ENCODE assay signal across 21 cellular contexts in the genomic region with DNA sequence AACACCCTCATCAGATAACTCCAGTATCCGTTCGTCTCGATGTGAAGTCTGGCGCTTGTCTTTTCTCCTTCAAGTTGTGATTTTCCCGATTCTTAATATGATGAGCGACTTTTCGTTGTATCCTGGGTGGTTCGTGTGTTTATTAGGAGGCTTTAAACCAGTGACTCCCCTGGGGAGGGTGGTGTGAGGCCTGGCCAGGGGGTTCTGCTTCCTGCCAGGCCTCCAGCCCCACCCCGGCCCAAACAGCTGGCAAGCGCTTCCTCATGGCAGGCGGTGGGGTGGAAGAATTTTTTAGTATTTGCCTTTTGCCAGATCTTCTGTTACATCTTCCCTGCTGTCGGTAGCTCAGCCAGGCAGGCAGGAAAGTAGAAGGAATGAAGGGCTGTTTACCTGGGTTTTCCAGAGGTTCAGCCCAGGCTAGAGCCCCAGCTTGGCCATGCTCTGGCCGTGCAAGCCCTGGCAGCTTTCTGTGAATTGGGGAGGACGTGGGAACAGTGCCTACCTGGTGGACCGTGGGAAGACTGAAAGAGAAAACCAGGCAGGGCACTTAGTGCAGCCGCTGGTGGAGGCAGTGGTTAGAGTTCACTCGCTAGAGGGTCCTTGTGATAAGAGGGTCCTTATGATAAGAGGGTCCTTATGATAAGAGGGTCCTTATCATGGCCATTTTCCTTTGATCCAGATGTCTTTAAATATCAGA. TPM values are rescaled to one million over a fixed set of nuclear protein-coding genes. Genes with fewer than 3 reads are reported as not detected.
DNase-seq lines count a peak whose midpoint lies in the region; ATAC-seq, FAIRE-seq and TF ChIP-seq lines count a peak whose summit lies in the region.
"Had no signal": no experiment of that assay in that cellular context is flagged by ENCODE, and none has a peak within 500 bp of the region (broad histone marks: within the 10 kb centered on the region; RNA-seq: fewer than 3 reads in every experiment).

No MANE protein-coding gene starts in this region.

- H3K27ac ChIP-seq in SJCRH30 (peak overlapping the region; percentile 35; the same call in 1 of the 2 replicates), kidney (ENCODE audit: low read depth in 2 of 2, low read length in 2 of 2) (no peak overlapping the region)
- H3K27ac ChIP-seq in CD8-positive, alpha-beta T cell (ENCODE audit: low read depth, low read length) = no peak overlapping the region
- H3K27ac ChIP-seq: 22Rv1, testis had no signal

- no peak for TF ChIP-seq CTCF in kidney (IDR thresholded peaks at IDR 0.05; ENCODE audit: borderline replicate concordance, extremely low read depth, insufficient read depth)
- TF ChIP-seq CTCF in CD8-positive, alpha-beta T cell (IDR thresholded peaks at IDR 0.05) = no peak
- no peak for TF ChIP-seq CTCF in type B pancreatic cell (conservative IDR thresholded peaks at IDR 0.05)

- peak; percentile 4 for DNase-seq in NCI-H2171 treated with DMSO at 0.1 percent for 48 hours (lab: John Stamatoyannopoulos, UW)
- DNase-seq in NCI-H2171 (lab: John Stamatoyannopoulos, UW) = no peak
- DNase-seq in SJCRH30 = peak; percentile 43 to 54
- DNase-seq in kidney = peak; percentile 30
- no peak for DNase-seq in UCSD-AML1 (lab: John Stamatoyannopoulos, UW; ENCODE audit: unreplicated experiment)
- no peak for DNase-seq in CD8-positive, alpha-beta T cell
- DNase-seq in type B pancreatic cell (ENCODE audit: extremely low spot score, unreplicated experiment) = no peak
- DNase-seq: activated CD8-positive, alpha-beta memory T cell treated with anti-CD3 and anti-CD28 coated beads, Interleukin-2, amount 50 U/mL, for 4 hours; CD4-positive, CD25-positive, alpha-beta regulatory T cell; hypothalamus; MG63; NK-92 treated with Interleukin-12 subunit alpha and Interleukin-12 subunit beta, amount 100 ng/mL, for 24 hours; T-helper 1 cell; testis had no signal

- H3K9me3 ChIP-seq in SJCRH30 (replicated peaks) (no peaks in the 10 kb centered on the region), kidney (ENCODE audit: control insufficient read depth in 1 of 2, low read length in 2 of 2) (no peaks in the 10 kb centered on the region), skeletal muscle satellite cell (replicated peaks; ENCODE audit: low read length) (no peaks in the 10 kb centered on the region)
- H3K9me3 ChIP-seq in CD8-positive, alpha-beta T cell (ENCODE audit: low read length) = no peaks in the 10 kb centered on the region
- H3K9me3 ChIP-seq: MG63, testis had no signal

- CTCF ChIA-PET in CD8-positive, alpha-beta T cell (lab: Charles Lee) = no interaction called here

- POLR2A ChIA-PET in CD8-positive, alpha-beta T cell (lab: Charles Lee) = no interaction called here

- H3K27ac Mint-ChIP-seq in CD8-positive, alpha-beta T cell = no peak overlapping the region
- no peak overlapping the region for H3K27ac Mint-ChIP-seq in type B pancreatic cell
- H3K27ac Mint-ChIP-seq: activated naive CD4-positive, alpha-beta T cell treated with anti-CD3 and anti-CD28 coated beads, Interleukin-2, amount 50 U/mL, for 72 hours had no signal

- no peak for FAIRE-seq in kidney (lab: Jason Lieb, UNC)
- FAIRE-seq: H1, HTR-8/SVneo had no signal

- H3K36me3 ChIP-seq in SJCRH30 = peaks cover 35% of the 10 kb centered on the region
- peaks cover 13 to 14% of the 10 kb centered on the region in 2 donors for H3K36me3 ChIP-seq in kidney (ENCODE audit: control insufficient read depth in 1 of 2, insufficient read depth in 2 of 2, low read length in 2 of 2)
- H3K36me3 ChIP-seq in skeletal muscle satellite cell (ENCODE audit: insufficient read depth, low read length) = peaks cover 81% of the 10 kb centered on the region
- peaks cover 4% of the 10 kb centered on the region for H3K36me3 ChIP-seq in CD8-positive, alpha-beta T cell (ENCODE audit: insufficient read depth, low read length)

- H3K4me3 Mint-ChIP-seq in CD8-positive, alpha-beta T cell = no peak overlapping the region
- H3K4me3 Mint-ChIP-seq in type B pancreatic cell = no peak overlapping the region
- H3K4me3 Mint-ChIP-seq: brain; CD4-positive, CD25-positive, alpha-beta regulatory T cell had no signal

- H3K4me3 ChIP-seq in SJCRH30 (no peak overlapping the region), kidney (ENCODE audit: low read length in 2 of 2) (no peak overlapping the region), skeletal muscle satellite cell (ENCODE audit: low read length) (no peak overlapping the region)
- H3K4me3 ChIP-seq in CD8-positive, alpha-beta T cell (ENCODE audit: low read depth, low read length) = no peak overlapping the region
- H3K4me3 ChIP-seq: MG63, testis had no signal

- no peaks in the 10 kb centered on the region for H3K4me1 Mint-ChIP-seq in CD8-positive, alpha-beta T cell (ENCODE audit: low read depth)
- peaks cover under 1% of the 10 kb centered on the region for H3K4me1 Mint-ChIP-seq in type B pancreatic cell (ENCODE audit: unreplicated experiment)
- H3K4me1 Mint-ChIP-seq: brain had no signal

- H3K36me3 Mint-ChIP-seq in CD8-positive, alpha-beta T cell = peaks cover 64% of the 10 kb centered on the region
- H3K36me3 Mint-ChIP-seq in type B pancreatic cell = peaks cover 33% of the 10 kb centered on the region

- peak overlapping the region; percentile 8 for H3K4me2 ChIP-seq in skeletal muscle satellite cell (ENCODE audit: low read length)

- no peaks in the 10 kb centered on the region for H3K27me3 Mint-ChIP-seq in CD8-positive, alpha-beta T cell (ENCODE audit: low read depth)
- no peaks in the 10 kb centered on the region for H3K27me3 Mint-ChIP-seq in type B pancreatic cell
- H3K27me3 Mint-ChIP-seq: brain; CD4-positive, CD25-positive, alpha-beta regulatory T cell had no signal

- H3K4me1 ChIP-seq in SJCRH30 (peaks cover 30% of the 10 kb centered on the region), kidney (ENCODE audit: control insufficient read depth in 1 of 2, insufficient read depth in 1 of 2, low read depth in 1 of 2, low read length in 2 of 2) (no peaks in the 10 kb centered on the region), skeletal muscle satellite cell (ENCODE audit: control insufficient read depth, insufficient read depth, low read length) (peaks cover 18% of the 10 kb centered on the region)
- no peaks in the 10 kb centered on the region for H3K4me1 ChIP-seq in CD8-positive, alpha-beta T cell (ENCODE audit: insufficient read depth, low read length)

- ATAC-seq in CD8-positive, alpha-beta T cell = no peak
- ATAC-seq: activated CD4-positive, CD25-positive, alpha-beta regulatory T cell treated with anti-CD3 and anti-CD28 coated beads, Interleukin-2, amount 50 U/mL, for 24 hours; activated naive CD4-positive, alpha-beta T cell treated with anti-CD3 and anti-CD28 coated beads, Interleukin-2, amount 50 U/mL, for 72 hours had no signal

- intact Hi-C loops in kidney (cut with DNase I) = no loop called here
- intact Hi-C loops in CD8-positive, alpha-beta T cell (cut with DNase I, micrococcal nuclease) = no loop called here

- no peaks in the 10 kb centered on the region for H3K27me3 ChIP-seq in SJCRH30
- H3K27me3 ChIP-seq in skeletal muscle satellite cell (ENCODE audit: control insufficient read depth, insufficient read depth, low read length) = no peaks in the 10 kb centered on the region
- H3K27me3 ChIP-seq in CD8-positive, alpha-beta T cell (ENCODE audit: insufficient read depth, low read length) = no peaks in the 10 kb centered on the region
- H3K27me3 ChIP-seq: MG63, testis had no signal

- H3K9ac ChIP-seq in kidney (ENCODE audit: low read length in 2 of 2) = no peak overlapping the region
- no peak overlapping the region for H3K9ac ChIP-seq in skeletal muscle satellite cell (ENCODE audit: low read depth, low read length)

- no peaks in the 10 kb centered on the region for H3K9me3 Mint-ChIP-seq in CD8-positive, alpha-beta T cell
- no peaks in the 10 kb centered on the region for H3K9me3 Mint-ChIP-seq in type B pancreatic cell
- H3K9me3 Mint-ChIP-seq: activated naive CD4-positive, alpha-beta T cell treated with anti-CD3 and anti-CD28 coated beads, Interleukin-2, amount 50 U/mL, for 72 hours; CD4-positive, CD25-positive, alpha-beta regulatory T cell had no signal

RNA-seq across cellular contexts. Expression of a gene that starts 37.7 kb away (rescaled TPM):
- 21.4 and 25.9 TPM in 2 replicates for total RNA-seq in SJCRH30 (2014; rRNA removed; shearing (Covaris generic))
- total RNA-seq in kidney (19.5 TPM), type B pancreatic cell (ENCODE audit: low replicate concordance) (17.2 and 29.2 TPM in 2 replicates)
- polyA plus RNA-seq in kidney (ENCODE audit: insufficient read depth, low read depth, low replicate concordance) = 7.6 TPM
- total RNA-seq in skeletal muscle satellite cell (2012; rRNA removed) = 6.8 and 10.3 TPM in 2 replicates
- 10 to 100 TPM; 10.4 to 13.9 TPM for total RNA-seq in CD8-positive, alpha-beta T cell

RNA-seq across cellular contexts. Expression of a gene that starts 56.3 kb away (rescaled TPM):
- total RNA-seq in SJCRH30 (2014; rRNA removed; shearing (Covaris generic)) = 113 and 127 TPM in 2 replicates
- total RNA-seq in kidney (46.9 TPM), type B pancreatic cell (ENCODE audit: low replicate concordance) (78.4 and 78.8 TPM in 2 replicates)
- polyA plus RNA-seq in kidney (ENCODE audit: insufficient read depth, low read depth, low replicate concordance) = 33.8 TPM
- total RNA-seq in skeletal muscle satellite cell (2012; rRNA removed) = 65.7 and 74.5 TPM in 2 replicates
- 10 to 100 TPM; 17.1 to 19.8 TPM for total RNA-seq in CD8-positive, alpha-beta T cell

Comparison
In these comparisons a context has a peak if more than half of its experiments do, and no peak if none do; other contexts are left out.
1. DNase-seq: peak in NCI-H2171 treated with DMSO at 0.1 percent for 48 hours (single experiment), SJCRH30 (2 of 2) and kidney (single experiment); none in NCI-H2171 (single experiment), UCSD-AML1 (single experiment), CD8-positive, alpha-beta T cell (0 of 7) and type B pancreatic cell (single experiment).